Comparison of ENCODE assay signal across 1 cellular context in the genomic region with DNA sequence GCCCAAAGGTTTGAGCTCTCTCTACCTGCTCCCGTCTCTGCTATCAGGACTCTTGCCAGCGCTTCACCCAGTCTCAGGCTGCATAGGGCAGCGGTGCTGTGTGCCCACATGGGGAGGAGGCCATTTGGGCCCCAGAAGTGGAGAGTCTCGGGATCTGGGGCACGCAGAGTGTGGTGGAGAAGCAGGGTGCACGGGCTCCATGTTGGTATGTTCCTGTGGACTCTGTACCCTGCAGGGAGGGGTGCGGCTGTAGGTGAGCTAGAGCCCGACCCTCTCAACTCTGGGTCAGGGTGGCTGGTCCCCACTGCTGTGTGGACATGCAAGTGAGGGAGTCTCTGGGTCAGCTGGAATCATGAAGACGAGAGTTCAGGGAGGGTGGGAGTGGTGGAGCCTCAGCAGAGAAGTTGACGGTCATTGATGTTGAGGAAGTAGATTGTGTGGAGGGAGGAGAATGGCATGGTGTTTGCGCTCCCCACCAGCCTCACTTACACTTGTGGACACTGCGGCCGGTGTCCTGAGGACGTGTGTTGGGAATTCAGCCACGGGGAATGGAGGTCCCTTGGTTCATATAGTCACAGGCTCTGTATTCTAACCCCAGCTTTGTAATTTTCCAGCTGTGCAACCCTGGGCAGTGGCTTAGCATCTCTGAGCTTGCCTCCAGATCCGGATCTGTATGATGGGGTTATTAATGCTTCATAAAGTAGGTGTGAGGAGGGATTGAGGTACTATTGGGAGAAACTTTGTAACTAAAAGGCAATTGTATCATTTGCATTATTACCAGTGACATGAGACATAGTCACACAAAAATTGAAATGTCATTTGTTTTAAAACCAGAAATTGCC.
TF ChIP-seq lines count a peak whose summit lies in the region.

No MANE protein-coding gene starts in this region.

TF ChIP-seq in GM12878, 131 proteins besides CTCF, POLR2A, EP300 and RAD21:
- TF ChIP-seq RFX5 (IDR thresholded peaks at IDR 0.05; ENCODE audit: low read depth, low read length), result 0 out of 2 replicates have a peak, but pooled peaks have one; percentile 5
- TF ChIP-seq POLR2AphosphoS5 (IDR thresholded peaks at IDR 0.05; ENCODE audit: low read length), result no peak
TF ChIP-seq in GM12878: peak in this region for 1.
